In the genomic region with DNA sequence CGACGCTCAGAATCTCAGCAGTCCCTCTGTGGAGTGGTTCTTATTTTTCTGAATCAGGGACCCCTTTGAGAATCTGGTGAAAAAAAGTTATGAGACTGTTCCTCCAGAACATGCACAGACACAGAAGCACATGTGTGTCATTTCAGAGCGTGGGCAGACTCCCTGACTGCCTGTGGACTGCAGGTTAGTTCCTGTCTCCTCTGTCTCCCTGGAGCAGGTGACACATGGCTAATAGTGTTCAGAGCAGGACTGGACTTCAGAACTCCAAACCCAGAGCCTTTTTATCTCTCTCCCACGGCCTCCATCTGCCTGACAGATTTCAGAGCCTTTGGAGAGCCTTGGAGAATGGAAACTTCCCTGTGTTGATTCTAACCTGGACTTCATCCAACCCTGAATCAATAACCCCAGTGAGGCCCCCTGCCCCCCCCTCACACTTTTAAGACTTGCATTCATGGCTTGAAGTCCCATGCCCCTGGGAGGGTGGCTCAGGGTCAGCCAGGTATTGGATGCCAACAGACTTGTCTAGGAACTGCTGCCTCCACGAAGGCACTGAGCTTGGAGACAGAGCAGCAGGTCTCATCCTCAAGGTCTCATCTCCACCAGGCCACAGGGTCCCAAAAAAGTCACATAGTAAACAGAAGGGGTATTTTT, we compare ENCODE assay signal across 2 cellular contexts.
TF ChIP-seq lines count a peak whose summit lies in the region.

No MANE protein-coding gene starts in this region.

TF ChIP-seq in A549, 52 proteins besides CTCF, POLR2A, EP300 and RAD21:
- no peak for TF ChIP-seq JUNB (IDR thresholded peaks at IDR 0.05)
- no peak for TF ChIP-seq BCL3 (IDR thresholded peaks at IDR 0.05)
- no peak for TF ChIP-seq HDAC2 (IDR thresholded peaks at IDR 0.05)
- TF ChIP-seq BHLHE40 (IDR thresholded peaks at IDR 0.05; ENCODE audit: low read depth, low read length) = no peak
- TF ChIP-seq, protein P1, sequence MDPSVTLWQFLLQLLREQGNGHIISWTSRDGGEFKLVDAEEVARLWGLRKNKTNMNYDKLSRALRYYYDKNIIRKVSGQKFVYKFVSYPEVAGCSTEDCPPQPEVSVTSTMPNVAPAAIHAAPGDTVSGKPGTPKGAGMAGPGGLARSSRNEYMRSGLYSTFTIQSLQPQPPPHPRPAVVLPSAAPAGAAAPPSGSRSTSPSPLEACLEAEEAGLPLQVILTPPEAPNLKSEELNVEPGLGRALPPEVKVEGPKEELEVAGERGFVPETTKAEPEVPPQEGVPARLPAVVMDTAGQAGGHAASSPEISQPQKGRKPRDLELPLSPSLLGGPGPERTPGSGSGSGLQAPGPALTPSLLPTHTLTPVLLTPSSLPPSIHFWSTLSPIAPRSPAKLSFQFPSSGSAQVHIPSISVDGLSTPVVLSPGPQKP (IDR thresholded peaks at IDR 0.05; ENCODE audit: low read depth, low read length) = no peak
- no peak for TF ChIP-seq CEBPB (IDR thresholded peaks at IDR 0.05)

TF ChIP-seq in IMR-90, 13 proteins besides CTCF, POLR2A, EP300 and RAD21:
- TF ChIP-seq MXI1 (IDR thresholded peaks at IDR 0.05; ENCODE audit: borderline replicate concordance, low read depth, low read length) = no peak
- no peak for TF ChIP-seq SMC3 (IDR thresholded peaks at IDR 0.05; ENCODE audit: low read depth, low read length)
- no peak for TF ChIP-seq CHD1 (IDR thresholded peaks at IDR 0.05; ENCODE audit: low read depth, low read length)
TF ChIP-seq in IMR-90: peak in this region for 0.
